1 cellular context compared by ENCODE assay signal in genomic region chr22:37897805-37898204, GRCh38.
TF ChIP-seq lines count a peak whose summit lies in the region.

No MANE protein-coding gene starts in this region.

TF ChIP-seq in GM23338, 12 proteins besides CTCF, POLR2A, EP300 and RAD21:
- TF ChIP-seq ZNF331 (CRISPR knock-in tag; IDR thresholded peaks at IDR 0.05; ENCODE audit: low read depth), result no peak
- no peak for TF ChIP-seq REST (IDR thresholded peaks at IDR 0.05; ENCODE audit: unreplicated experiment)
- no peak for TF ChIP-seq ZNF114 (CRISPR knock-in tag; IDR thresholded peaks at IDR 0.05)
- TF ChIP-seq ETS1 (IDR thresholded peaks at IDR 0.05), result no peak
- TF ChIP-seq EZH2 (IDR thresholded peaks at IDR 0.05; ENCODE audit: low read depth, unreplicated experiment), result no peak
- no peak for TF ChIP-seq NANOG (IDR thresholded peaks at IDR 0.05; ENCODE audit: borderline replicate concordance)
- no peak for TF ChIP-seq CREB1 (CRISPR knock-in tag; IDR thresholded peaks at IDR 0.05; ENCODE audit: low read depth)
- no peak for TF ChIP-seq STAT1 (IDR thresholded peaks at IDR 0.05; ENCODE audit: unreplicated experiment)
- TF ChIP-seq POLR2AphosphoS5 (IDR thresholded peaks at IDR 0.05; ENCODE audit: low read depth), result no peak
- TF ChIP-seq JUNB (IDR thresholded peaks at IDR 0.05; ENCODE audit: unreplicated experiment), result no peak
- TF ChIP-seq ZNF462 (CRISPR knock-in tag; IDR thresholded peaks at IDR 0.05), result no peak
- no peak for TF ChIP-seq EZH2phosphoT487 (IDR thresholded peaks at IDR 0.05; ENCODE audit: unreplicated experiment)
TF ChIP-seq in GM23338: peak in this region for 0.
